ENCODE assay signal across 1 cellular context in genomic region chr14:26163761-26164160, GRCh38.
TF ChIP-seq lines count a peak whose summit lies in the region.

No MANE protein-coding gene starts in this region.

TF ChIP-seq in WTC11, 78 proteins besides CTCF, POLR2A, EP300 and RAD21 (continued from another document):
- TF ChIP-seq SOX15 (CRISPR knock-in tag; IDR thresholded peaks at IDR 0.05) (no peak), ATF3 (CRISPR knock-in tag; conservative IDR thresholded peaks at IDR 0.05) (no peak), ZNF396 (CRISPR knock-in tag; IDR thresholded peaks at IDR 0.05; ENCODE audit: borderline replicate concordance) (no peak)
- TF ChIP-seq, protein P1, sequence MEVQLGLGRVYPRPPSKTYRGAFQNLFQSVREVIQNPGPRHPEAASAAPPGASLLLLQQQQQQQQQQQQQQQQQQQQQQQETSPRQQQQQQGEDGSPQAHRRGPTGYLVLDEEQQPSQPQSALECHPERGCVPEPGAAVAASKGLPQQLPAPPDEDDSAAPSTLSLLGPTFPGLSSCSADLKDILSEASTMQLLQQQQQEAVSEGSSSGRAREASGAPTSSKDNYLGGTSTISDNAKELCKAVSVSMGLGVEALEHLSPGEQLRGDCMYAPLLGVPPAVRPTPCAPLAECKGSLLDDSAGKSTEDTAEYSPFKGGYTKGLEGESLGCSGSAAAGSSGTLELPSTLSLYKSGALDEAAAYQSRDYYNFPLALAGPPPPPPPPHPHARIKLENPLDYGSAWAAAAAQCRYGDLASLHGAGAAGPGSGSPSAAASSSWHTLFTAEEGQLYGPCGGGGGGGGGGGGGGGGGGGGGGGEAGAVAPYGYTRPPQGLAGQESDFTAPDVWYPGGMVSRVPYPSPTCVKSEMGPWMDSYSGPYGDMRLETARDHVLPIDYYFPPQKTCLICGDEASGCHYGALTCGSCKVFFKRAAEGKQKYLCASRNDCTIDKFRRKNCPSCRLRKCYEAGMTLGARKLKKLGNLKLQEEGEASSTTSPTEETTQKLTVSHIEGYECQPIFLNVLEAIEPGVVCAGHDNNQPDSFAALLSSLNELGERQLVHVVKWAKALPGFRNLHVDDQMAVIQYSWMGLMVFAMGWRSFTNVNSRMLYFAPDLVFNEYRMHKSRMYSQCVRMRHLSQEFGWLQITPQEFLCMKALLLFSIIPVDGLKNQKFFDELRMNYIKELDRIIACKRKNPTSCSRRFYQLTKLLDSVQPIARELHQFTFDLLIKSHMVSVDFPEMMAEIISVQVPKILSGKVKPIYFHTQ (CRISPR knock-in tag; IDR thresholded peaks at IDR 0.05), result no peak
TF ChIP-seq in WTC11: peak in this region for 0.
